In genomic region chr22:20448630-20449029, GRCh38 we compare ENCODE assay signal across 20 cellular contexts. TPM values are rescaled to one million over a fixed set of nuclear protein-coding genes. Genes with fewer than 3 reads are reported as not detected.
DNase-seq lines count a peak whose midpoint lies in the region; ATAC-seq, FAIRE-seq and TF ChIP-seq lines count a peak whose summit lies in the region.
"Had no signal": no experiment of that assay in that cellular context is flagged by ENCODE, and none has a peak within 500 bp of the region (broad histone marks: within the 10 kb centered on the region; RNA-seq: fewer than 3 reads in every experiment).

No MANE protein-coding gene starts in this region.

- H2BK120ac ChIP-seq in IMR-90 (ENCODE audit: low read depth, low read length), result no peak overlapping the region

- H3K56ac ChIP-seq in IMR-90 (ENCODE audit: extremely low read depth, insufficient read depth, low read length), result no peak overlapping the region

- H4K8ac ChIP-seq in IMR-90 (ENCODE audit: low read depth in 2 of 2, low read length in 2 of 2), result no peak overlapping the region

- H3K27ac Mint-ChIP-seq in glutamatergic neuron (ENCODE audit: unreplicated experiment), result no peak overlapping the region
- H3K27ac Mint-ChIP-seq: CD4-positive, alpha-beta T cell; GM23338 had no signal

- dilution Hi-C loops in IMR-90 (cut with HindIII; ENCODE audit: low sequenced_read_pairs, unreplicated experiment), result no loop called here

- H3K4me2 ChIP-seq in IMR-90 (ENCODE audit: low read depth, low read length) (no peak overlapping the region), K562 (ENCODE audit: insufficient read depth, low read length) (no peak overlapping the region)
- H3K4me2 ChIP-seq: GM23338 had no signal

- no peak for DNase-seq in IMR-90
- DNase-seq in K562 (ENCODE audit: extremely low read depth in 1 of 4, low spot score in 3 of 4), result no peak
- peak; percentile 11 for DNase-seq in kidney
- no peak for DNase-seq in glutamatergic neuron
- DNase-seq in effector memory CD4-positive, alpha-beta T cell, result no peak
- DNase-seq in ascending aorta (ENCODE audit: low spot score in 2 of 2), result no peak
- DNase-seq: ACHN; AML-193; Caco-2; CD4-positive, alpha-beta T cell; GDM1; HCEC 1CT had no signal

- H2BK15ac ChIP-seq in IMR-90 (ENCODE audit: low read depth, low read length), result no peak overlapping the region

- WGBS in IMR-90 (ENCODE audit: extremely low coverage in 2 of 2, insufficient read length in 1 of 2), 2 experiments, result 96% methylated on average over 3 of the region's 5 CpGs; no CpG with 5 or more reads in 1 of the 2 experiments
- 9% methylated on average over 5 of the region's 5 CpGs for WGBS in K562 (ENCODE audit: insufficient coverage, low coverage, missing lambda C conversion rate)

- H4K5ac ChIP-seq in IMR-90 (ENCODE audit: low read depth, low read length), result no peak overlapping the region

- H3K4me1 ChIP-seq in IMR-90 (ENCODE audit: control insufficient read depth, insufficient read depth, low read length), result no peaks in the 10 kb centered on the region
- H3K4me1 ChIP-seq in K562 (replicated peaks in 1 of 2; ENCODE audit: control insufficient read depth in 2 of 2, insufficient read depth in 2 of 2, low read length in 2 of 2), result peaks cover 0 to 6% of the 10 kb centered on the region in 2 experiments; a peak in 1 of 5 replicates
- no peaks in the 10 kb centered on the region for H3K4me1 ChIP-seq in kidney (ENCODE audit: control insufficient read depth in 1 of 2, insufficient read depth in 1 of 2, low read depth in 1 of 2, low read length in 2 of 2)
- H3K4me1 ChIP-seq in effector memory CD4-positive, alpha-beta T cell (ENCODE audit: control insufficient read depth, insufficient read depth, low read length, poor library complexity, severe bottlenecking), result no peaks in the 10 kb centered on the region
- no peaks in the 10 kb centered on the region for H3K4me1 ChIP-seq in ascending aorta
- H3K4me1 ChIP-seq: Caco-2 had no signal

- TF ChIP-seq CTCF in IMR-90 (conservative IDR thresholded peaks at IDR 0.05; ENCODE audit: low read depth, low read length), result no peak
- TF ChIP-seq CTCF in K562 (IDR thresholded peaks at IDR 0.05 in 2 of 3, conservative IDR thresholded peaks at IDR 0.05 in 1 of 3; ENCODE audit: insufficient read depth in 2 of 3, low read depth in 1 of 3, low read length in 3 of 3), result no peak
- TF ChIP-seq CTCF in kidney (IDR thresholded peaks at IDR 0.05; ENCODE audit: borderline replicate concordance, extremely low read depth, insufficient read depth), result no peak
- no peak for TF ChIP-seq CTCF in glutamatergic neuron (IDR thresholded peaks at IDR 0.05; ENCODE audit: partially characterized antibody, unreplicated experiment)
- TF ChIP-seq CTCF in ascending aorta (IDR thresholded peaks at IDR 0.05), result no peak

- H2AFZ ChIP-seq in IMR-90 (replicated peaks; ENCODE audit: low read length, poor library complexity) (no peak overlapping the region), K562 (ENCODE audit: low read depth, low read length) (no peak overlapping the region)
- H2AFZ ChIP-seq: GM23338 had no signal

- H4K91ac ChIP-seq in IMR-90 (ENCODE audit: insufficient read depth, low read depth, low read length), result no peak overlapping the region

- H3K9me3 ChIP-seq in IMR-90 (ENCODE audit: control insufficient read depth, insufficient read depth, low read length) (no peaks in the 10 kb centered on the region), K562 (replicated peaks; ENCODE audit: control insufficient read depth, insufficient read depth, low read depth, low read length) (no peaks in the 10 kb centered on the region), kidney (ENCODE audit: control insufficient read depth in 1 of 2, low read length in 2 of 2) (no peaks in the 10 kb centered on the region), ascending aorta (no peaks in the 10 kb centered on the region)
- H3K9me3 ChIP-seq in effector memory CD4-positive, alpha-beta T cell (ENCODE audit: control insufficient read depth, low read length), result no peaks in the 10 kb centered on the region
- H3K9me3 ChIP-seq: Caco-2 had no signal

- CTCF ChIA-PET in IMR-90 (lab: Yijun Ruan, JAX) (no interaction called here), K562 (lab: Yijun Ruan, JAX; ENCODE audit: low intra/inter-chr PET ratio) (no interaction called here)

- H2AK9ac ChIP-seq in IMR-90 (replicated peaks; ENCODE audit: low read depth, low read length, poor library complexity), result no peak overlapping the region

- no peak overlapping the region for H2BK5ac ChIP-seq in IMR-90 (ENCODE audit: low read depth, low read length, poor library complexity, severe bottlenecking)

- FAIRE-seq in K562 (lab: Jason Lieb, UNC) (no peak), kidney (lab: Jason Lieb, UNC) (no peak)
- FAIRE-seq: A204.1, D721Med, GM12892, GM18507, H54, HTR-8/SVneo had no signal

- TF ChIP-seq RAD21 in IMR-90 (IDR thresholded peaks at IDR 0.05; ENCODE audit: low read length), result no peak
- no peak for TF ChIP-seq RAD21 in K562 (CRISPR knock-in tag; conservative IDR thresholded peaks at IDR 0.05 in 1 of 2, IDR thresholded peaks at IDR 0.05 in 1 of 2)

- H3K36me3 Mint-ChIP-seq in glutamatergic neuron (ENCODE audit: unreplicated experiment), result no peaks in the 10 kb centered on the region

- POLR2A ChIA-PET in IMR-90 (lab: Charles Lee; ENCODE audit: unreplicated experiment), result no interaction called here
- POLR2A ChIA-PET in K562 (lab: Yijun Ruan, JAX), result interaction anchor here (0.8 to 3.2 kb wide), 4 partner anchors 12 to 50 kb away, joined by 3 to 22 read pairs (median 10); no protein-coding TSS in a partner anchor

- BruUV-seq in IMR-90 (replicated peaks; lab: Mats Ljungman, UMichigan), result no TSS peak
- no TSS peak for BruUV-seq in K562 (replicated peaks; lab: Mats Ljungman, UMichigan)

- H3K4me3 Mint-ChIP-seq in glutamatergic neuron (ENCODE audit: unreplicated experiment), result no peak overlapping the region
- H3K4me3 Mint-ChIP-seq: CD4-positive, alpha-beta T cell; GM23338 had no signal

- TF ChIP-seq POLR2A in IMR-90 (IDR thresholded peaks at IDR 0.05; ENCODE audit: low read depth, low read length), result no peak
- TF ChIP-seq POLR2A in K562 (conservative IDR thresholded peaks at IDR 0.05), result no peak

- peaks cover 26% of the 10 kb centered on the region for H3K36me3 ChIP-seq in IMR-90 (ENCODE audit: control insufficient read depth, insufficient read depth, low read length)
- no peaks in the 10 kb centered on the region for H3K36me3 ChIP-seq in K562 (ENCODE audit: control insufficient read depth, insufficient read depth, low read length)
- H3K36me3 ChIP-seq in kidney (ENCODE audit: control insufficient read depth in 1 of 2, insufficient read depth in 2 of 2, low read length in 2 of 2), result peaks cover 8 to 18% of the 10 kb centered on the region in 2 donors
- H3K36me3 ChIP-seq in effector memory CD4-positive, alpha-beta T cell (ENCODE audit: control insufficient read depth, insufficient read depth, low read length), result peaks cover 11% of the 10 kb centered on the region
- H3K36me3 ChIP-seq in ascending aorta, result peaks cover 8 to 17% of the 10 kb centered on the region in 2 donors

- peaks cover 2% of the 10 kb centered on the region for H3K4me1 Mint-ChIP-seq in glutamatergic neuron (ENCODE audit: low read depth, unreplicated experiment)
- H3K4me1 Mint-ChIP-seq: GM23338 had no signal

- no peak overlapping the region for H2AK5ac ChIP-seq in IMR-90 (ENCODE audit: low read depth, low read length)

- H3K23ac ChIP-seq in IMR-90 (ENCODE audit: low read depth, low read length), result no peak overlapping the region

- H3K79me2 ChIP-seq in K562 (ENCODE audit: control insufficient read depth, insufficient read depth, low read length), result no peaks in the 10 kb centered on the region

- no peak overlapping the region for H3K4ac ChIP-seq in IMR-90 (ENCODE audit: low read depth, low read length)

- H3K9me3 Mint-ChIP-seq in glutamatergic neuron (ENCODE audit: unreplicated experiment), result peaks cover 2% of the 10 kb centered on the region
- H3K9me3 Mint-ChIP-seq: CD4-positive, alpha-beta T cell; GM23338 had no signal

- H3K9ac ChIP-seq in IMR-90 (ENCODE audit: low read depth, low read length) (no peak overlapping the region), K562 (ENCODE audit: insufficient read depth in 1 of 2, low read depth in 2 of 2, low read length in 2 of 2) (no peak overlapping the region), kidney (ENCODE audit: low read length in 2 of 2) (no peak overlapping the region)

- peak; percentile 42; the same call in 1 of the 2 replicates for ATAC-seq in IMR-90 (ENCODE audit: low read depth)
- no peak for ATAC-seq in K562
- ATAC-seq in GM21528 (IDR thresholded peaks at IDR 0.05; ENCODE audit: low FRiP score, unreplicated experiment), result no peak
- ATAC-seq: GM23338 had no signal

- no peak overlapping the region for H3K27ac ChIP-seq in IMR-90 (ENCODE audit: insufficient read depth, low read length)
- no peak overlapping the region for H3K27ac ChIP-seq in K562 (ENCODE audit: extremely low read depth, low read depth, low read length)
- no peak overlapping the region for H3K27ac ChIP-seq in kidney (ENCODE audit: low read depth in 2 of 2, low read length in 2 of 2)
- H3K27ac ChIP-seq in effector memory CD4-positive, alpha-beta T cell (ENCODE audit: insufficient read depth, low read length, poor library complexity, severe bottlenecking), result no peak overlapping the region
- no peak overlapping the region for H3K27ac ChIP-seq in ascending aorta

- H2BK20ac ChIP-seq in IMR-90 (ENCODE audit: low read depth, low read length), result no peak overlapping the region

- in situ Hi-C loops in IMR-90 (cut with MboI; ENCODE audit: low sequenced_read_pairs) (no loop called here), K562 (cut with MboI) (no loop called here)

- TF ChIP-seq EP300 in K562 (IDR thresholded peaks at IDR 0.05; ENCODE audit: low read length), result no peak

- no peak overlapping the region for H3K4me3 ChIP-seq in IMR-90 (ENCODE audit: insufficient read depth, low read depth, low read length)
- H3K4me3 ChIP-seq in K562, result no peak overlapping the region
- no peak overlapping the region for H3K4me3 ChIP-seq in kidney (ENCODE audit: low read length in 2 of 2)
- no peak overlapping the region for H3K4me3 ChIP-seq in effector memory CD4-positive, alpha-beta T cell (ENCODE audit: insufficient read depth, low read depth, low read length, poor library complexity, severe bottlenecking)
- no peak overlapping the region for H3K4me3 ChIP-seq in ascending aorta
- H3K4me3 ChIP-seq: GM23338 had no signal

- no peaks in the 10 kb centered on the region for H3K79me1 ChIP-seq in IMR-90 (ENCODE audit: low read depth in 1 of 2, low read length in 2 of 2)

- H3K27me3 ChIP-seq in IMR-90 (ENCODE audit: control insufficient read depth, insufficient read depth, low read length), result no peaks in the 10 kb centered on the region
- H3K27me3 ChIP-seq in K562 (ENCODE audit: control insufficient read depth in 2 of 2, insufficient read depth in 2 of 2, low read length in 2 of 2), result peaks cover 28 to 41% of the 10 kb centered on the region in 2 experiments; a peak in 4 of 5 replicates
- H3K27me3 ChIP-seq in effector memory CD4-positive, alpha-beta T cell (replicated peaks; ENCODE audit: control insufficient read depth, insufficient read depth, low read length, poor library complexity, severe bottlenecking), result no peaks in the 10 kb centered on the region
- no peaks in the 10 kb centered on the region for H3K27me3 ChIP-seq in ascending aorta

- H3K27me3 Mint-ChIP-seq in glutamatergic neuron (ENCODE audit: unreplicated experiment), result no peaks in the 10 kb centered on the region
- H3K27me3 Mint-ChIP-seq: CD4-positive, alpha-beta T cell had no signal

- H3K9me1 ChIP-seq in IMR-90 (ENCODE audit: insufficient read depth, low read length) (no peaks in the 10 kb centered on the region; the same call in 1 of the 2 replicates), K562 (ENCODE audit: control insufficient read depth, insufficient read depth, low read length) (no peaks in the 10 kb centered on the region)

- H3K14ac ChIP-seq in IMR-90 (replicated peaks; ENCODE audit: low read depth, low read length), result no peak overlapping the region

- 0 out of 2 replicates have a peak, but pooled peaks cover 4% of the 10 kb centered on the region for H4K20me1 ChIP-seq in IMR-90 (ENCODE audit: insufficient read depth, low read length)
- H4K20me1 ChIP-seq in K562 (replicated peaks; ENCODE audit: control insufficient read depth, insufficient read depth, low read length), result peaks cover 7% of the 10 kb centered on the region; the same call in 1 of the 2 replicates

- no peak overlapping the region for H3K18ac ChIP-seq in IMR-90 (ENCODE audit: low read depth, low read length)

- intact Hi-C loops in IMR-90 (cut with micrococcal nuclease) (no loop called here), K562 (cut with micrococcal nuclease) (no loop called here), kidney (cut with DNase I) (no loop called here), ascending aorta (cut with DNase I) (no loop called here)

RNA-seq across cellular contexts. Expression of gene SCARF2, which starts 11.0 kb away (rescaled TPM):
- 3.4 and 4.2 TPM in 2 replicates for total RNA-seq in IMR-90 (2012; rRNA removed)
- polyA plus RNA-seq in IMR-90 (2012; rRNA removed), result 37.0 and 55.8 TPM in 2 replicates
- 44.5 and 81.9 TPM in 2 replicates for polyA plus RNA-seq in IMR-90 (2012; cell fraction: cytosol; rRNA removed)
- 68.1 and 248 TPM in 2 replicates for polyA plus RNA-seq in IMR-90 (2012; cell fraction: nucleus; rRNA removed; ENCODE audit: low replicate concordance)
- total RNA-seq in K562 (2011; cell fraction: chromatin; rRNA removed; ENCODE audit: low replicate concordance), result 0.65 TPM in 1 of 2 replicates, not detected in the other
- 0.50 and 0.92 TPM in 2 replicates for total RNA-seq in K562 (2011; cell fraction: nucleolus; rRNA removed)
- 0.15 TPM in 2 replicates for total RNA-seq in K562 (2011; cell fraction: nucleoplasm; rRNA removed)
- total RNA-seq in K562 (2014; rRNA removed), result 0.20 and 0.32 TPM in 2 replicates
- total RNA-seq in K562 (2014; rRNA removed; fragmentation: Illumina TruSeq; extraction: Trizol), result not detected in 2 replicates
- total RNA-seq in K562 (2015; rRNA removed; fragmentation: Illumina TruSeq; extraction: Trizol), result not detected in 2 replicates
- 0.13 and 0.29 TPM in 2 replicates for total RNA-seq in K562 (2021)
- polyA plus RNA-seq in K562 (2011; rRNA removed), result 0.06 and 0.26 TPM in 2 replicates
- polyA plus RNA-seq in K562 (2011; cell fraction: cytosol; rRNA removed), result 0.15 and 0.25 TPM in 2 replicates
- 0.61 and 0.65 TPM in 2 replicates for polyA plus RNA-seq in K562 (2011; cell fraction: nucleus; rRNA removed)
- polyA plus RNA-seq in K562 (2012), result 0.21 and 1.3 TPM in 2 replicates
- not detected in 2 replicates for polyA plus RNA-seq in K562 (2014; fragmentation: Illumina TruSeq; extraction: Trizol)
- not detected for polyA plus RNA-seq in K562 (2014; fragmentation: Nextera tagmentation; extraction: Ambion mirVana)
- polyA plus RNA-seq in K562 (2014; rRNA removed), result 0.13 and 0.23 TPM in 2 replicates
- polyA minus RNA-seq in K562 (2011; rRNA and poly(A)+ RNA removed), result not detected in 2 replicates
- polyA minus RNA-seq in K562 (2011; cell fraction: cytosol; rRNA and poly(A)+ RNA removed), result not detected in 2 replicates
- 0.22 and 0.27 TPM in 2 replicates for polyA minus RNA-seq in K562 (2011; cell fraction: nucleus; rRNA and poly(A)+ RNA removed)
- total RNA-seq in kidney, result 12.3 TPM
- polyA plus RNA-seq in kidney (ENCODE audit: insufficient read depth, low read depth, low replicate concordance), result 5.0 TPM
- total RNA-seq in glutamatergic neuron (ENCODE audit: unreplicated experiment), result 3.4 TPM
- total RNA-seq in ascending aorta, result 133 TPM

RNA-seq across cellular contexts. Expression of gene KLHL22, which starts 47.0 kb away (rescaled TPM):
- total RNA-seq in IMR-90 (2012; rRNA removed), result 25.8 and 27.1 TPM in 2 replicates
- polyA plus RNA-seq in IMR-90 (2012; rRNA removed), result 28.7 and 30.1 TPM in 2 replicates
- polyA plus RNA-seq in IMR-90 (2012; cell fraction: cytosol; rRNA removed), result 14.3 and 46.6 TPM in 2 replicates
- polyA plus RNA-seq in IMR-90 (2012; cell fraction: nucleus; rRNA removed; ENCODE audit: low replicate concordance), result 70.3 and 122 TPM in 2 replicates
- 116 and 152 TPM in 2 replicates for total RNA-seq in K562 (2011; cell fraction: chromatin; rRNA removed; ENCODE audit: low replicate concordance)
- total RNA-seq in K562 (2011; cell fraction: nucleolus; rRNA removed), result 68.5 and 75.0 TPM in 2 replicates
- total RNA-seq in K562 (2011; cell fraction: nucleoplasm; rRNA removed), result 88.1 and 101 TPM in 2 replicates
- total RNA-seq in K562 (2014; rRNA removed), result 15.1 and 15.6 TPM in 2 replicates
- 13.5 and 15.3 TPM in 2 replicates for total RNA-seq in K562 (2014; rRNA removed; fragmentation: Illumina TruSeq; extraction: Trizol)
- 15.2 and 15.7 TPM in 2 replicates for total RNA-seq in K562 (2015; rRNA removed; fragmentation: Illumina TruSeq; extraction: Trizol)
- total RNA-seq in K562 (2021), result 20.1 and 21.1 TPM in 2 replicates
- 25.6 and 43.0 TPM in 2 replicates for polyA plus RNA-seq in K562 (2011; rRNA removed)
- 24.5 and 36.2 TPM in 2 replicates for polyA plus RNA-seq in K562 (2011; cell fraction: cytosol; rRNA removed)
- 73.7 and 92.5 TPM in 2 replicates for polyA plus RNA-seq in K562 (2011; cell fraction: nucleus; rRNA removed)
- polyA plus RNA-seq in K562 (2012), result 15.0 and 42.6 TPM in 2 replicates
- polyA plus RNA-seq in K562 (2014; fragmentation: Illumina TruSeq; extraction: Trizol), result 15.4 and 16.5 TPM in 2 replicates
- 1 to 10 TPM; 1.3 to 1.8 TPM for polyA plus RNA-seq in K562 (2014; fragmentation: Nextera tagmentation; extraction: Ambion mirVana)
- polyA plus RNA-seq in K562 (2014; rRNA removed), result 15.8 and 18.6 TPM in 2 replicates
- 24.1 and 42.3 TPM in 2 replicates for polyA minus RNA-seq in K562 (2011; rRNA and poly(A)+ RNA removed)
- 13.4 and 21.4 TPM in 2 replicates for polyA minus RNA-seq in K562 (2011; cell fraction: cytosol; rRNA and poly(A)+ RNA removed)
- polyA minus RNA-seq in K562 (2011; cell fraction: nucleus; rRNA and poly(A)+ RNA removed), result 36.2 and 65.9 TPM in 2 replicates
- total RNA-seq in kidney, result 22.4 TPM
- 24.3 TPM for polyA plus RNA-seq in kidney (ENCODE audit: insufficient read depth, low read depth, low replicate concordance)
- total RNA-seq in glutamatergic neuron (ENCODE audit: unreplicated experiment), result 20.2 TPM
- 63.8 TPM for total RNA-seq in ascending aorta

RNA-seq across cellular contexts. Expression of gene ZNF74, which starts 54.7 kb away (rescaled TPM):
- 6.9 and 7.5 TPM in 2 replicates for total RNA-seq in IMR-90 (2012; rRNA removed)
- 8.4 TPM in 2 replicates for polyA plus RNA-seq in IMR-90 (2012; rRNA removed)
- polyA plus RNA-seq in IMR-90 (2012; cell fraction: cytosol; rRNA removed), result 5.9 and 10.0 TPM in 2 replicates
- polyA plus RNA-seq in IMR-90 (2012; cell fraction: nucleus; rRNA removed; ENCODE audit: low replicate concordance), result 14.7 and 28.8 TPM in 2 replicates
- 36.8 and 68.2 TPM in 2 replicates for total RNA-seq in K562 (2011; cell fraction: chromatin; rRNA removed; ENCODE audit: low replicate concordance)
- 55.4 and 63.2 TPM in 2 replicates for total RNA-seq in K562 (2011; cell fraction: nucleolus; rRNA removed)
- 50.2 and 53.7 TPM in 2 replicates for total RNA-seq in K562 (2011; cell fraction: nucleoplasm; rRNA removed)
- total RNA-seq in K562 (2014; rRNA removed), result 49.2 and 56.7 TPM in 2 replicates
- 17.4 and 20.5 TPM in 2 replicates for total RNA-seq in K562 (2014; rRNA removed; fragmentation: Illumina TruSeq; extraction: Trizol)
- total RNA-seq in K562 (2015; rRNA removed; fragmentation: Illumina TruSeq; extraction: Trizol), result 31.5 and 32.5 TPM in 2 replicates
- 53.5 and 55.7 TPM in 2 replicates for total RNA-seq in K562 (2021)
- 33.8 and 49.7 TPM in 2 replicates for polyA plus RNA-seq in K562 (2011; rRNA removed)
- 56.9 and 67.4 TPM in 2 replicates for polyA plus RNA-seq in K562 (2011; cell fraction: cytosol; rRNA removed)
- polyA plus RNA-seq in K562 (2011; cell fraction: nucleus; rRNA removed), result 42.8 and 56.1 TPM in 2 replicates
- 31.5 and 39.9 TPM in 2 replicates for polyA plus RNA-seq in K562 (2012)
- 22.8 and 24.5 TPM in 2 replicates for polyA plus RNA-seq in K562 (2014; fragmentation: Illumina TruSeq; extraction: Trizol)
- 1 to 10 TPM; 2.4 to 3.7 TPM for polyA plus RNA-seq in K562 (2014; fragmentation: Nextera tagmentation; extraction: Ambion mirVana)
- 37.1 and 62.8 TPM in 2 replicates for polyA plus RNA-seq in K562 (2014; rRNA removed)
- 32.6 and 33.0 TPM in 2 replicates for polyA minus RNA-seq in K562 (2011; rRNA and poly(A)+ RNA removed)
- polyA minus RNA-seq in K562 (2011; cell fraction: cytosol; rRNA and poly(A)+ RNA removed), result 39.3 and 58.2 TPM in 2 replicates
- 23.6 and 28.3 TPM in 2 replicates for polyA minus RNA-seq in K562 (2011; cell fraction: nucleus; rRNA and poly(A)+ RNA removed)
- 6.5 TPM for total RNA-seq in kidney
- 3.7 TPM for polyA plus RNA-seq in kidney (ENCODE audit: insufficient read depth, low read depth, low replicate concordance)
- total RNA-seq in glutamatergic neuron (ENCODE audit: unreplicated experiment), result 50.3 TPM
- 28.9 TPM for total RNA-seq in ascending aorta

RNA-seq across cellular contexts. Expression of gene MED15, which starts 58.8 kb away (rescaled TPM):
- 19.0 and 22.8 TPM in 2 replicates for total RNA-seq in IMR-90 (2012; rRNA removed)
- polyA plus RNA-seq in IMR-90 (2012; rRNA removed), result 68.8 and 71.5 TPM in 2 replicates
- 43.1 and 81.0 TPM in 2 replicates for polyA plus RNA-seq in IMR-90 (2012; cell fraction: cytosol; rRNA removed)
- polyA plus RNA-seq in IMR-90 (2012; cell fraction: nucleus; rRNA removed; ENCODE audit: low replicate concordance), result 269 and 514 TPM in 2 replicates
- total RNA-seq in K562 (2011; cell fraction: chromatin; rRNA removed; ENCODE audit: low replicate concordance), result 482 and 971 TPM in 2 replicates
- 663 TPM in 2 replicates for total RNA-seq in K562 (2011; cell fraction: nucleolus; rRNA removed)
- 469 and 476 TPM in 2 replicates for total RNA-seq in K562 (2011; cell fraction: nucleoplasm; rRNA removed)
- total RNA-seq in K562 (2014; rRNA removed), result 72.6 and 103 TPM in 2 replicates
- total RNA-seq in K562 (2014; rRNA removed; fragmentation: Illumina TruSeq; extraction: Trizol), result 26.1 and 26.4 TPM in 2 replicates
- total RNA-seq in K562 (2015; rRNA removed; fragmentation: Illumina TruSeq; extraction: Trizol), result 59.2 and 60.1 TPM in 2 replicates
- total RNA-seq in K562 (2021), result 264 and 271 TPM in 2 replicates
- 40.4 and 111 TPM in 2 replicates for polyA plus RNA-seq in K562 (2011; rRNA removed)
- polyA plus RNA-seq in K562 (2011; cell fraction: cytosol; rRNA removed), result 75.5 and 117 TPM in 2 replicates
- 369 and 471 TPM in 2 replicates for polyA plus RNA-seq in K562 (2011; cell fraction: nucleus; rRNA removed)
- polyA plus RNA-seq in K562 (2012), result 148 and 229 TPM in 2 replicates
- 76.0 and 122 TPM in 2 replicates for polyA plus RNA-seq in K562 (2014; fragmentation: Illumina TruSeq; extraction: Trizol)
- polyA plus RNA-seq in K562 (2014; fragmentation: Nextera tagmentation; extraction: Ambion mirVana), result 1 to 10 TPM; 4.0 to 5.2 TPM
- polyA plus RNA-seq in K562 (2014; rRNA removed), result 102 and 130 TPM in 2 replicates
- polyA minus RNA-seq in K562 (2011; rRNA and poly(A)+ RNA removed), result 98.8 and 108 TPM in 2 replicates
- polyA minus RNA-seq in K562 (2011; cell fraction: cytosol; rRNA and poly(A)+ RNA removed), result 188 and 326 TPM in 2 replicates
- polyA minus RNA-seq in K562 (2011; cell fraction: nucleus; rRNA and poly(A)+ RNA removed), result 310 and 409 TPM in 2 replicates
- total RNA-seq in kidney, result 102 TPM
- 31.7 TPM for polyA plus RNA-seq in kidney (ENCODE audit: insufficient read depth, low read depth, low replicate concordance)
- total RNA-seq in glutamatergic neuron (ENCODE audit: unreplicated experiment), result 83.6 TPM
- 204 TPM for total RNA-seq in ascending aorta

Comparison
In these comparisons a context has a peak if more than half of its experiments do, and no peak if none do; other contexts are left out.
1. RNA of gene SCARF2, which starts 11.0 kb away (total RNA-seq): 133 TPM in ascending aorta (single experiment); 12.3 TPM in kidney (single experiment), 3.4 TPM in glutamatergic neuron (single experiment), 3.4 to 4.2 TPM in IMR-90 and 0.13 to 0.92 TPM in K562; every median in the first group is over 10 times any median in the second.